In the genomic region with DNA sequence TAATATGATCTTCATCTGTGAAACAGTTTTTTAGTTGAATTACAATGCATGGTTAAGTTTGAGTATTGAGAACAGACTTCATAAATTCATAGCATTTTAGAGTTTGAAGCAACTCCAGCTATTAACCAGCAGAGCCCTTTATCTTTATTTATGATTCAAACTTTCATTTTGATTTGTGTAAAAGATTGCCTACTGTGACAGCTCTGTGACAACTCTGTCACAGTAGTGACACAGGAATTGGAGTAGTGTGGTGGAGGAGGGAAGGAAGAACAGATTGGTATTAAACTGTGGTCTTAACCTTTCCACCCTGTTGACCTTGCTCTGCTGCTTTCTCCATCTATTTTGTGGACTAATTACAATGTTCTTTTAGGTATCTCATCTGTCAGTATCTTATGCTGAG, we compare ENCODE assay signal across 3 cellular contexts.
TF ChIP-seq lines count a peak whose summit lies in the region.

No MANE protein-coding gene starts in this region.

TF ChIP-seq in A549, 52 proteins besides CTCF, POLR2A, EP300 and RAD21 (continued from another document):
- TF ChIP-seq KDM1A (IDR thresholded peaks at IDR 0.05; ENCODE audit: low read depth) (no peak), MAFK (IDR thresholded peaks at IDR 0.05; ENCODE audit: partially characterized antibody) (no peak), SREBF2 (IDR thresholded peaks at IDR 0.05) (no peak), PBX3 (IDR thresholded peaks at IDR 0.05) (no peak), ZFP36 (IDR thresholded peaks at IDR 0.05; ENCODE audit: borderline replicate concordance, partially characterized antibody) (no peak)

TF ChIP-seq in GM23338, 12 proteins besides CTCF, POLR2A, EP300 and RAD21 (continues in another document):
- TF ChIP-seq, protein P1, sequence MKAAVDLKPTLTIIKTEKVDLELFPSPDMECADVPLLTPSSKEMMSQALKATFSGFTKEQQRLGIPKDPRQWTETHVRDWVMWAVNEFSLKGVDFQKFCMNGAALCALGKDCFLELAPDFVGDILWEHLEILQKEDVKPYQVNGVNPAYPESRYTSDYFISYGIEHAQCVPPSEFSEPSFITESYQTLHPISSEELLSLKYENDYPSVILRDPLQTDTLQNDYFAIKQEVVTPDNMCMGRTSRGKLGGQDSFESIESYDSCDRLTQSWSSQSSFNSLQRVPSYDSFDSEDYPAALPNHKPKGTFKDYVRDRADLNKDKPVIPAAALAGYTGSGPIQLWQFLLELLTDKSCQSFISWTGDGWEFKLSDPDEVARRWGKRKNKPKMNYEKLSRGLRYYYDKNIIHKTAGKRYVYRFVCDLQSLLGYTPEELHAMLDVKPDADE (IDR thresholded peaks at IDR 0.05) = no peak
- TF ChIP-seq REST (IDR thresholded peaks at IDR 0.05; ENCODE audit: unreplicated experiment) (no peak), ZNF114 (CRISPR knock-in tag; IDR thresholded peaks at IDR 0.05) (no peak), STAT1 (IDR thresholded peaks at IDR 0.05; ENCODE audit: unreplicated experiment) (no peak), CREB1 (CRISPR knock-in tag; IDR thresholded peaks at IDR 0.05; ENCODE audit: low read depth) (no peak), EZH2phosphoT487 (IDR thresholded peaks at IDR 0.05; ENCODE audit: unreplicated experiment) (no peak), POLR2AphosphoS5 (IDR thresholded peaks at IDR 0.05; ENCODE audit: low read depth) (no peak), EZH2 (IDR thresholded peaks at IDR 0.05; ENCODE audit: low read depth, unreplicated experiment) (no peak), NANOG (IDR thresholded peaks at IDR 0.05; ENCODE audit: borderline replicate concordance) (no peak)

TF ChIP-seq in K562, 482 proteins besides CTCF, POLR2A, EP300 and RAD21 (continued from another document):
- TF ChIP-seq, protein P2, sequence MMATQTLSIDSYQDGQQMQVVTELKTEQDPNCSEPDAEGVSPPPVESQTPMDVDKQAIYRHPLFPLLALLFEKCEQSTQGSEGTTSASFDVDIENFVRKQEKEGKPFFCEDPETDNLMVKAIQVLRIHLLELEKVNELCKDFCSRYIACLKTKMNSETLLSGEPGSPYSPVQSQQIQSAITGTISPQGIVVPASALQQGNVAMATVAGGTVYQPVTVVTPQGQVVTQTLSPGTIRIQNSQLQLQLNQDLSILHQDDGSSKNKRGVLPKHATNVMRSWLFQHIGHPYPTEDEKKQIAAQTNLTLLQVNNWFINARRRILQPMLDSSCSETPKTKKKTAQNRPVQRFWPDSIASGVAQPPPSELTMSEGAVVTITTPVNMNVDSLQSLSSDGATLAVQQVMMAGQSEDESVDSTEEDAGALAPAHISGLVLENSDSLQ (IDR thresholded peaks at IDR 0.05) = peak; percentile 26; the same call in 1 of the 2 replicates
- peak; percentile 69 for TF ChIP-seq MEIS2 (IDR thresholded peaks at IDR 0.05; ENCODE audit: partially characterized antibody)
